In genomic region chr7:128177768-128178550, GRCh38 we compare ENCODE assay signal across 20 cellular contexts.
"Had no signal": no experiment of that assay in that cellular context is flagged by ENCODE, and none has a peak within 500 bp of the region (broad histone marks: within the 10 kb centered on the region; RNA-seq: fewer than 3 reads in every experiment).

No MANE protein-coding gene starts in this region.

- DNase-seq: activated CD4-positive, alpha-beta T cell treated with anti-CD3 and anti-CD28 coated beads, Interleukin-2, amount 10 ng/mL, durations not matched to agents 7 days and 5 days; activated CD8-positive, alpha-beta T cell treated with anti-CD3 and anti-CD28 coated beads, Interleukin-2, amount 10 ng/mL, durations not matched to agents 7 days and 5 days; activated naive CD4-positive, alpha-beta T cell treated with anti-CD3 and anti-CD28 coated beads, Interleukin-2, amount 50 U/mL, for 16 hours; activated T-cell treated with anti-CD3 and anti-CD28 coated beads, Interleukin-2, amount 50 U/mL, for 24 hours; cortex of kidney; gastrocnemius medialis; heart right ventricle; kidney glomerular epithelial cell; left ventricle myocardium inferior; mammary epithelial cell; stimulated activated CD4-positive, alpha-beta T cell treated with anti-CD3 and anti-CD28 coated beads, Interleukin-12 subunit alpha, Interleukin-12 subunit beta, amount 100 ng/mL, for 4 hours; stimulated activated CD4-positive, alpha-beta T cell treated with anti-CD3 and anti-CD28 coated beads, Interleukin-1b, Interleukin-23, amount 100 ng/mL, for 48 hours; stimulated activated CD8-positive, alpha-beta memory T cell treated with anti-CD3 and anti-CD28 coated beads, Interleukin-4, amount 100 ng/mL, for 48 hours; stimulated activated naive CD8-positive, alpha-beta T cell treated with anti-CD3 and anti-CD28 coated beads, Interleukin-15, Interleukin-2, amounts not matched to agents 100 U/mL and 50 U/mL, for 24 hours; substantia nigra; T-helper 9 cell had no signal

- H3K27ac ChIP-seq: adrenal gland, breast epithelium, gastrocnemius medialis, heart right ventricle, left ventricle myocardium inferior, tibial artery had no signal

- H3K9me3 Mint-ChIP-seq: activated CD4-positive, alpha-beta T cell treated with anti-CD3 and anti-CD28 coated beads, Interleukin-2, amount 10 ng/mL, durations not matched to agents 7 days and 5 days; activated T-cell treated with anti-CD3 and anti-CD28 coated beads, Interleukin-2, amount 50 U/mL, for 24 hours had no signal

- H3K4me3 Mint-ChIP-seq: activated CD4-positive, alpha-beta T cell treated with anti-CD3 and anti-CD28 coated beads, Interleukin-2, amount 10 ng/mL, durations not matched to agents 7 days and 5 days; activated CD8-positive, alpha-beta T cell treated with anti-CD3 and anti-CD28 coated beads, Interleukin-2, amount 10 ng/mL, durations not matched to agents 7 days and 5 days; activated T-cell treated with anti-CD3 and anti-CD28 coated beads, Interleukin-2, amount 50 U/mL, for 24 hours had no signal

- H3K9me3 ChIP-seq: adrenal gland, breast epithelium, gastrocnemius medialis, heart right ventricle, left ventricle myocardium inferior, tibial artery had no signal

- H3K4me3 ChIP-seq: adrenal gland, breast epithelium, gastrocnemius medialis, heart right ventricle, left ventricle myocardium inferior, tibial artery had no signal

- H3K27ac Mint-ChIP-seq: activated CD4-positive, alpha-beta T cell treated with anti-CD3 and anti-CD28 coated beads, Interleukin-2, amount 10 ng/mL, durations not matched to agents 7 days and 5 days; activated CD8-positive, alpha-beta T cell treated with anti-CD3 and anti-CD28 coated beads, Interleukin-2, amount 10 ng/mL, durations not matched to agents 7 days and 5 days; activated T-cell treated with anti-CD3 and anti-CD28 coated beads, Interleukin-2, amount 50 U/mL, for 24 hours; progenitor cell of endocrine pancreas had no signal

- H3K4me1 ChIP-seq: adrenal gland, breast epithelium, gastrocnemius medialis, heart right ventricle, left ventricle myocardium inferior, tibial artery had no signal

- H3K27me3 ChIP-seq: adrenal gland had no signal

- ATAC-seq: activated CD8-positive, alpha-beta T cell treated with anti-CD3 and anti-CD28 coated beads, Interleukin-2, amount 10 ng/mL, durations not matched to agents 7 days and 5 days; gastrocnemius medialis; heart right ventricle; stimulated activated naive CD8-positive, alpha-beta T cell treated with anti-CD3 and anti-CD28 coated beads, Interleukin-15, Interleukin-2, amounts not matched to agents 100 U/mL and 50 U/mL, for 24 hours had no signal

- H3K36me3 ChIP-seq: adrenal gland, breast epithelium, gastrocnemius medialis, heart right ventricle, left ventricle myocardium inferior, tibial artery had no signal
